In genomic region chr17:42657824-42658588, GRCh38 we compare ENCODE assay signal across 12 cellular contexts. TPM values are rescaled to one million over a fixed set of nuclear protein-coding genes. Genes with fewer than 3 reads are reported as not detected.
DNase-seq lines count a peak whose midpoint lies in the region; ATAC-seq and TF ChIP-seq lines count a peak whose summit lies in the region.
"Had no signal": no experiment of that assay in that cellular context is flagged by ENCODE, and none has a peak within 500 bp of the region (broad histone marks: within the 10 kb centered on the region; RNA-seq: fewer than 3 reads in every experiment).

No MANE protein-coding gene starts in this region.

- H3K79me2 ChIP-seq in DND-41 (ENCODE audit: insufficient read depth, low read length) = peaks cover 4% of the 10 kb centered on the region

- peaks cover 10% of the 10 kb centered on the region; the same call in 1 of the 2 replicates for H3K36me3 ChIP-seq in DND-41 (ENCODE audit: insufficient read depth, low read length)

- H3K9me3 Mint-ChIP-seq in CD14-positive monocyte = peaks cover 0 to 7% (median 3%) of the 10 kb centered on the region in 7 donors
- no peaks in the 10 kb centered on the region for H3K9me3 Mint-ChIP-seq in activated B cell treated with CpG ODN at 0.5 μM for 24 hours
- no peaks in the 10 kb centered on the region for H3K9me3 Mint-ChIP-seq in immature natural killer cell

- H4K20me1 ChIP-seq in DND-41 (ENCODE audit: insufficient read depth, low read length) = no peaks in the 10 kb centered on the region

- peaks cover 28 to 38% (median 31%) of the 10 kb centered on the region in 3 donors for H3K27me3 Mint-ChIP-seq in CD14-positive monocyte (ENCODE audit: low read depth in 3 of 3)
- H3K27me3 Mint-ChIP-seq in activated B cell treated with CpG ODN at 0.5 μM for 24 hours = peaks cover 17% of the 10 kb centered on the region
- H3K27me3 Mint-ChIP-seq in immature natural killer cell (ENCODE audit: low read depth in 3 of 3) = peaks cover 3 to 7% (median 4%) of the 10 kb centered on the region in 3 donors

- H3K4me2 ChIP-seq in DND-41 (ENCODE audit: insufficient read depth, low read length) = peak overlapping the region; percentile 79; the same call in 1 of the 2 replicates

- peak overlapping the region; percentile 59 to 89 for H3K4me3 Mint-ChIP-seq in CD14-positive monocyte
- peak overlapping the region; percentile 90 for H3K4me3 Mint-ChIP-seq in activated B cell treated with CpG ODN at 0.5 μM for 24 hours
- H3K4me3 Mint-ChIP-seq in immature natural killer cell = peak overlapping the region; percentile 55 to 92 (median 85)

- no peaks in the 10 kb centered on the region for H3K27me3 ChIP-seq in DND-41 (ENCODE audit: insufficient read depth, low read length, poor library complexity)
- H3K27me3 ChIP-seq: suprapubic skin had no signal

- no peak overlapping the region for H3K4me3 ChIP-seq in DND-41 (ENCODE audit: low read depth in 1 of 2, low read length in 2 of 2)

- TF ChIP-seq CTCF in CD14-positive monocyte (IDR thresholded peaks at IDR 0.05) (no peak), DND-41 (IDR thresholded peaks at IDR 0.05; ENCODE audit: borderline replicate concordance, extremely low read depth, low read length, poor library complexity, severe bottlenecking) (no peak), activated B cell treated with CpG ODN at 0.5 μM for 24 hours (IDR thresholded peaks at IDR 0.05) (no peak)

- no peaks in the 10 kb centered on the region for H3K36me3 Mint-ChIP-seq in CD14-positive monocyte
- H3K36me3 Mint-ChIP-seq in activated B cell treated with CpG ODN at 0.5 μM for 24 hours (ENCODE audit: low read depth) = no peaks in the 10 kb centered on the region
- no peaks in the 10 kb centered on the region for H3K36me3 Mint-ChIP-seq in immature natural killer cell

- CTCF ChIA-PET in activated B cell treated with CpG ODN at 0.5 μM for 24 hours (lab: Charles Lee) = no interaction called here

- H3K27ac Mint-ChIP-seq in CD14-positive monocyte (no peak overlapping the region), activated B cell treated with CpG ODN at 0.5 μM for 24 hours (peak overlapping the region; percentile 18), immature natural killer cell (peak overlapping the region in 2 of 6 donors; percentile 3 to 27)

- POLR2A ChIA-PET in activated B cell treated with CpG ODN at 0.5 μM for 24 hours (lab: Charles Lee) = interaction anchor here (0.7 kb wide), 1 partner anchor 115 kb away, joined by 7 read pairs; the partner anchor contains the start of gene VPS25

- DNase-seq in CD14-positive monocyte (ENCODE audit: low spot score) (no peak), DND-41 (no peak), activated B cell treated with CpG ODN at 0.5 μM for 24 hours (no peak), immature natural killer cell (no peak), EL (no peak), globus pallidus (ENCODE audit: low spot score) (no peak), NCI-H748 treated with DMSO at 0.1 percent for 48 hours (lab: John Stamatoyannopoulos, UW) (no peak)
- DNase-seq in stimulated activated CD4-positive, alpha-beta T cell treated with anti-CD3 and anti-CD28 coated beads, Interleukin-4, amount 100 ng/mL, for 1 hour = no peak
- DNase-seq: activated CD4-positive, alpha-beta T cell treated with anti-CD3 and anti-CD28 coated beads, Interleukin-2, amount 50 U/mL, for 1 hour; amniotic stem cell; cortex of kidney had no signal

- peaks cover 21% of the 10 kb centered on the region for H3K4me1 ChIP-seq in DND-41 (ENCODE audit: insufficient read depth, low read length)

- no peak overlapping the region for H3K9ac ChIP-seq in DND-41 (ENCODE audit: low read depth, low read length)

- no peaks in the 10 kb centered on the region for H3K9me3 ChIP-seq in DND-41 (ENCODE audit: insufficient read depth, low read length, severe bottlenecking)
- H3K9me3 ChIP-seq: suprapubic skin had no signal

- ATAC-seq in DND-41 (ENCODE audit: insufficient read depth, low read depth) (no peak), activated B cell treated with CpG ODN at 0.5 μM for 24 hours (ENCODE audit: low read depth) (no peak)

- peak overlapping the region; percentile 74; the same call in 1 of the 2 replicates for H2AFZ ChIP-seq in DND-41 (ENCODE audit: low read depth, low read length)

- H3K27ac ChIP-seq in DND-41 (ENCODE audit: low read length) = no peak overlapping the region

- intact Hi-C loops in CD14-positive monocyte (cut with micrococcal nuclease) (no loop called here), activated B cell treated with CpG ODN at 0.5 μM for 24 hours (cut with micrococcal nuclease) (loop anchor here (2.0 to 5.0 kb wide), 2 partner anchors 19 to 51 kb away; partner anchors contain the start of genes PLEKHH3, RETREG3 and TUBG1)

- peaks cover 32% of the 10 kb centered on the region for H3K4me1 Mint-ChIP-seq in CD14-positive monocyte
- peaks cover 37% of the 10 kb centered on the region for H3K4me1 Mint-ChIP-seq in activated B cell treated with CpG ODN at 0.5 μM for 24 hours
- H3K4me1 Mint-ChIP-seq in immature natural killer cell = peaks cover 19 to 30% of the 10 kb centered on the region in 2 donors

RNA-seq across cellular contexts. Expression of gene TUBG2, which starts 1.1 kb away (rescaled TPM):
- polyA plus RNA-seq in CD14-positive monocyte = under 1 TPM; 0.31 to 0.47 TPM
- total RNA-seq in activated B cell treated with CpG ODN at 0.5 μM for 24 hours = 8.6 and 9.4 TPM in 2 replicates
- polyA plus RNA-seq in immature natural killer cell = 1 to 10 TPM; 1.3 to 4.0 (median 3.4) TPM

RNA-seq across cellular contexts. Expression of gene PLEKHH3, which starts 18.8 kb away (rescaled TPM):
- under 1 TPM; 0.38 to 0.41 TPM for polyA plus RNA-seq in CD14-positive monocyte
- total RNA-seq in activated B cell treated with CpG ODN at 0.5 μM for 24 hours = 0.80 and 1.4 TPM in 2 replicates
- not detected for polyA plus RNA-seq in immature natural killer cell

RNA-seq across cellular contexts. Expression of gene CCR10, which starts 23.6 kb away (rescaled TPM):
- under 1 TPM in 1 of 2 donors, not detected in 1; 0.13 TPM for polyA plus RNA-seq in CD14-positive monocyte
- total RNA-seq in activated B cell treated with CpG ODN at 0.5 μM for 24 hours = 1.2 and 1.4 TPM in 2 replicates
- polyA plus RNA-seq in immature natural killer cell = under 1 TPM in 2 of 3 donors, not detected in 1; 0.17 to 0.26 TPM

RNA-seq across cellular contexts. Expression of gene CNTNAP1, which starts 24.3 kb away (rescaled TPM):
- under 1 TPM in 1 of 2 donors, not detected in 1; 0.24 TPM for polyA plus RNA-seq in CD14-positive monocyte
- 16.4 and 21.3 TPM in 2 replicates for total RNA-seq in activated B cell treated with CpG ODN at 0.5 μM for 24 hours
- under 1 TPM in 1 of 3 donors, not detected in 2; 0.73 TPM for polyA plus RNA-seq in immature natural killer cell

RNA-seq across cellular contexts. Expression of gene TUBG1, which starts 48.5 kb away (rescaled TPM):
- polyA plus RNA-seq in CD14-positive monocyte (10 to 100 TPM in 1 of 2 donors, 1 to 10 TPM in 1; 7.5 to 10.2 TPM), immature natural killer cell (10 to 100 TPM in 2 of 3 donors, 1 to 10 TPM in 1; 6.0 to 16.9 (median 10.9) TPM)
- total RNA-seq in activated B cell treated with CpG ODN at 0.5 μM for 24 hours = 25.0 and 26.8 TPM in 2 replicates
